1 cellular context compared by ENCODE assay signal in genomic region chr2:179239838-179240237, GRCh38.
TF ChIP-seq lines count a peak whose summit lies in the region.

No MANE protein-coding gene starts in this region.

TF ChIP-seq in HepG2, 621 proteins besides CTCF, POLR2A, EP300 and RAD21:
- TF ChIP-seq HOMEZ (CRISPR knock-in tag; IDR thresholded peaks at IDR 0.05; ENCODE audit: low read depth) = peak; percentile 15; the same call in 1 of the 2 replicates
- no peak for TF ChIP-seq HIVEP1 (CRISPR knock-in tag; IDR thresholded peaks at IDR 0.05)
- TF ChIP-seq BCL6 (CRISPR knock-in tag; IDR thresholded peaks at IDR 0.05) = peak; percentile 44; the same call in 1 of the 2 replicates
- no peak for TF ChIP-seq ZNF563 (CRISPR knock-in tag; IDR thresholded peaks at IDR 0.05)
- no peak for TF ChIP-seq ATF4 (CRISPR knock-in tag; IDR thresholded peaks at IDR 0.05)
- no peak for TF ChIP-seq ARID4A (CRISPR knock-in tag; IDR thresholded peaks at IDR 0.05; ENCODE audit: borderline replicate concordance)
- peak; percentile 67; the same call in 1 of the 2 replicates for TF ChIP-seq FOSL2 (CRISPR knock-in tag; IDR thresholded peaks at IDR 0.05)
- no peak for TF ChIP-seq MLLT10 (CRISPR knock-in tag; IDR thresholded peaks at IDR 0.05)
- TF ChIP-seq GATAD2A (CRISPR knock-in tag; IDR thresholded peaks at IDR 0.05) = peak; percentile 80
- 0 out of 2 replicates have a peak, but pooled peaks have one; percentile 10 for TF ChIP-seq ZNF652 (CRISPR knock-in tag; IDR thresholded peaks at IDR 0.05; ENCODE audit: borderline replicate concordance, low read depth)
- TF ChIP-seq ZNF235 (CRISPR knock-in tag; IDR thresholded peaks at IDR 0.05; ENCODE audit: borderline replicate concordance) = no peak
- no peak for TF ChIP-seq SATB2 (CRISPR knock-in tag; IDR thresholded peaks at IDR 0.05)
- no peak for TF ChIP-seq ZNF124 (CRISPR knock-in tag; IDR thresholded peaks at IDR 0.05)
- 0 out of 2 replicates have a peak, but pooled peaks have one; percentile 23 for TF ChIP-seq ZFP36L1 (CRISPR knock-in tag; IDR thresholded peaks at IDR 0.05)
- TF ChIP-seq ZNF709 (CRISPR knock-in tag; IDR thresholded peaks at IDR 0.05) = no peak
- TF ChIP-seq RXRB (CRISPR knock-in tag; IDR thresholded peaks at IDR 0.05; ENCODE audit: borderline replicate concordance) = peak; percentile 62; the same call in 1 of the 2 replicates
- TF ChIP-seq RBM22 (optimal IDR thresholded peaks at IDR 0.05; ENCODE audit: low read length) = peak; percentile 15
- TF ChIP-seq PPARG (CRISPR knock-in tag; conservative IDR thresholded peaks at IDR 0.05) = peak; percentile 41; the same call in 1 of the 2 replicates
- TF ChIP-seq AFF4 (CRISPR knock-in tag; IDR thresholded peaks at IDR 0.05) = peak; percentile 50; the same call in 1 of the 2 replicates
- no peak for TF ChIP-seq PCBP1 (IDR thresholded peaks at IDR 0.05; ENCODE audit: borderline replicate concordance, low read depth, low read length)
- 0 out of 2 replicates have a peak, but pooled peaks have one; percentile 52 for TF ChIP-seq PAF1 (CRISPR knock-in tag; IDR thresholded peaks at IDR 0.05)
- TF ChIP-seq ARID5B (CRISPR knock-in tag; IDR thresholded peaks at IDR 0.05) = peak; percentile 73
- no peak for TF ChIP-seq ZNF460 (CRISPR knock-in tag; IDR thresholded peaks at IDR 0.05; ENCODE audit: borderline replicate concordance)
- TF ChIP-seq MIXL1 (CRISPR knock-in tag; IDR thresholded peaks at IDR 0.05) = 0 out of 2 replicates have a peak, but pooled peaks have one; percentile 50
- no peak for TF ChIP-seq SOX13 (IDR thresholded peaks at IDR 0.05)
- TF ChIP-seq SOX13 (CRISPR knock-in tag; conservative IDR thresholded peaks at IDR 0.05 in 1 of 2, IDR thresholded peaks at IDR 0.05 in 1 of 2) = peak in 1 of 2 experiments; percentile 46; a peak in 1 of 4 replicates
- TF ChIP-seq ONECUT2 (CRISPR knock-in tag; IDR thresholded peaks at IDR 0.05) = 0 out of 2 replicates have a peak, but pooled peaks have one; percentile 42
- TF ChIP-seq ARID3A (IDR thresholded peaks at IDR 0.05; ENCODE audit: low read depth, low read length) = peak; percentile 51; the same call in 1 of the 2 replicates
- TF ChIP-seq ZNF484 (CRISPR knock-in tag; IDR thresholded peaks at IDR 0.05; ENCODE audit: borderline replicate concordance, low read depth) = no peak
- peak; percentile 40; the same call in 1 of the 2 replicates for TF ChIP-seq HDAC2 (CRISPR knock-in tag; IDR thresholded peaks at IDR 0.05)
- TF ChIP-seq TEAD3 (CRISPR knock-in tag; optimal IDR thresholded peaks at IDR 0.05; ENCODE audit: borderline replicate concordance) = peak; percentile 60
- TF ChIP-seq ESRRA (CRISPR knock-in tag; IDR thresholded peaks at IDR 0.05; ENCODE audit: low read depth) = peak; percentile 30; the same call in 1 of the 2 replicates
- no peak for TF ChIP-seq ZNF850 (CRISPR knock-in tag; conservative IDR thresholded peaks at IDR 0.05)
- TF ChIP-seq HOXD1 (CRISPR knock-in tag; IDR thresholded peaks at IDR 0.05) = peak; percentile 57; the same call in 1 of the 2 replicates
- TF ChIP-seq NCOA2 (CRISPR knock-in tag; IDR thresholded peaks at IDR 0.05) = peak; percentile 44; the same call in 1 of the 2 replicates
- peak; percentile 29; the same call in 1 of the 2 replicates for TF ChIP-seq ZSCAN9 (CRISPR knock-in tag; IDR thresholded peaks at IDR 0.05; ENCODE audit: borderline replicate concordance)
- 0 out of 2 replicates have a peak, but pooled peaks have one; percentile 29 for TF ChIP-seq SIX4 (CRISPR knock-in tag; IDR thresholded peaks at IDR 0.05)
- TF ChIP-seq MAFK (conservative IDR thresholded peaks at IDR 0.05 in 1 of 2, IDR thresholded peaks at IDR 0.05 in 1 of 2; ENCODE audit: low read length in 2 of 2) = peak in 1 of 2 experiments; percentile 15; a peak in 1 of 4 replicates
- peak; percentile 42; the same call in 1 of the 2 replicates for TF ChIP-seq MAFF (IDR thresholded peaks at IDR 0.05; ENCODE audit: low read depth, low read length)
- TF ChIP-seq MXI1 (IDR thresholded peaks at IDR 0.05; ENCODE audit: borderline replicate concordance, low read depth, low read length) = peak; percentile 13; the same call in 1 of the 3 replicates
- TF ChIP-seq ZNF503 (CRISPR knock-in tag; IDR thresholded peaks at IDR 0.05) = 0 out of 2 replicates have a peak, but pooled peaks have one; percentile 11
- 0 out of 2 replicates have a peak, but pooled peaks have one; percentile 19 for TF ChIP-seq HNF4A (CRISPR knock-in tag; IDR thresholded peaks at IDR 0.05)
- peak; percentile 98 for TF ChIP-seq ZBTB20 (CRISPR knock-in tag; IDR thresholded peaks at IDR 0.05; ENCODE audit: borderline replicate concordance, low read depth)
- no peak for TF ChIP-seq ZNF350 (CRISPR knock-in tag; IDR thresholded peaks at IDR 0.05; ENCODE audit: borderline replicate concordance, low read depth)
- peak; percentile 38; the same call in 1 of the 2 replicates for TF ChIP-seq FOSL1 (CRISPR knock-in tag; IDR thresholded peaks at IDR 0.05; ENCODE audit: borderline replicate concordance)
- peak; percentile 30; the same call in 1 of the 2 replicates for TF ChIP-seq SOX5 (CRISPR knock-in tag; IDR thresholded peaks at IDR 0.05; ENCODE audit: borderline replicate concordance)
- TF ChIP-seq HCFC1 (IDR thresholded peaks at IDR 0.05; ENCODE audit: low read depth, low read length) = no peak
